ENCODE assay signal across 8 cellular contexts in the genomic region with DNA sequence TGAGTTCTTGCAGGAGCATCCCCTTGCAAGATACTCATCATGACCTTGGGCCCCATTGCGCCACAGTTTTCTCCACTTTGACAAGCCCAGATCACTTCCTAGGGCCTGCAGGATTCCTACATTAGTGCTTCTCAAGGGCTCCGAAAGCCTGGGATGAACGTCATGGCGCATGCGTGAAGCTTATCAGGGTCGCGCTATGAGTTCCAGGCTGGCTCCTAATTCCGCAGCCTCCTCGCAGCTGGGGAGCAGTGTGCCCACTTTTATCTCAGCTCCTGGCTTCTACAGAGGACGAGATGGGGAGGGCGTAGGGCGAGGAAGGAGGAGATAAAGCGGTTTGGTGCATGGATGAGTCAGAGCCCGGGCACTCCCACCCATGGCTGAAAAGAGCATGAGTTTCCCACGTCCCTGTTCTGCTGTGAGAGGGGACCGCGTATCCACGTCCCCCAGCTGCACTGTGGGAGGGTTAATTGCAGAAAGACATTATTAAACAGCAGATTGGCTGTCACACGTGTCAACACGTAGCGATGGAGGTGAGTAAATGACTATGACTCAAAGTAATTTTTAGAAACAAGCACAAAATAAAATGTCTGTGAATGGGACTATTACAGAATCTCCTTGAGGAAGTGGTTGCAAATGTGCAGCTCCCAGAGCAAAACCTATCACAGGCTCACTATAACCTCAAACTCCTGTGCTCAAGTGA.
A peak's percentile ranks its signal among the peaks of the same experiment; 100 is the strongest.
DNase-seq lines count a peak whose midpoint lies in the region; ATAC-seq and TF ChIP-seq lines count a peak whose summit lies in the region.

No MANE protein-coding gene starts in this region.

- H3K36me3 Mint-ChIP-seq in HFFc6 (ENCODE audit: low read depth), result no peaks in the 10 kb centered on the region

- peak; percentile 91 for ATAC-seq in SK-N-SH treated with all-trans-retinoic acid at 6 μM for 48 hours
- no peak for ATAC-seq in HG03432 (IDR thresholded peaks at IDR 0.05; ENCODE audit: unreplicated experiment)
- no peak for ATAC-seq in GM21717 (IDR thresholded peaks at IDR 0.05; ENCODE audit: unreplicated experiment)

- intact Hi-C loops in head of caudate nucleus (cut with DNase I), result no loop called here

- DNase-seq in HFFc6 (peak; percentile 59), head of caudate nucleus (peak; percentile 51 to 95 (median 80)), germinal center (ENCODE audit: low spot score) (no peak), NCI-H1048 (lab: John Stamatoyannopoulos, UW) (no peak)
- DNase-seq in stimulated activated CD8-positive, alpha-beta memory T cell treated with anti-CD3 and anti-CD28 coated beads, Interleukin-12 subunit alpha, Interleukin-12 subunit beta, amount 100 ng/mL, for 4 hours (ENCODE audit: low read depth), result peak; percentile 3

- TF ChIP-seq CTCF in HFFc6 (IDR thresholded peaks at IDR 0.05), result no peak

- peak overlapping the region; percentile 83 for H3K4me3 Mint-ChIP-seq in HFFc6

- peaks cover 1% of the 10 kb centered on the region; the same call in 1 of the 2 replicates for H3K27me3 Mint-ChIP-seq in HFFc6 (ENCODE audit: insufficient read depth)

- H3K9me3 Mint-ChIP-seq in HFFc6, result no peaks in the 10 kb centered on the region

- H3K4me1 Mint-ChIP-seq in HFFc6 (ENCODE audit: low read depth), result peaks cover 40% of the 10 kb centered on the region

- H3K27ac Mint-ChIP-seq in HFFc6, result peak overlapping the region; percentile 87

TF ChIP-seq in SK-N-SH treated with all-trans-retinoic acid at 6 μM for 48 hours, 23 proteins besides CTCF, POLR2A, EP300 and RAD21:
- TF ChIP-seq ESRRG (CRISPR knock-in tag; IDR thresholded peaks at IDR 0.05), result no peak
- no peak for TF ChIP-seq ZNF8 (CRISPR knock-in tag; IDR thresholded peaks at IDR 0.05)
- TF ChIP-seq SNAI2 (CRISPR knock-in tag; IDR thresholded peaks at IDR 0.05), result no peak
- TF ChIP-seq TCF4 (CRISPR knock-in tag; IDR thresholded peaks at IDR 0.05; ENCODE audit: borderline replicate concordance), result no peak
- TF ChIP-seq, protein P1, sequence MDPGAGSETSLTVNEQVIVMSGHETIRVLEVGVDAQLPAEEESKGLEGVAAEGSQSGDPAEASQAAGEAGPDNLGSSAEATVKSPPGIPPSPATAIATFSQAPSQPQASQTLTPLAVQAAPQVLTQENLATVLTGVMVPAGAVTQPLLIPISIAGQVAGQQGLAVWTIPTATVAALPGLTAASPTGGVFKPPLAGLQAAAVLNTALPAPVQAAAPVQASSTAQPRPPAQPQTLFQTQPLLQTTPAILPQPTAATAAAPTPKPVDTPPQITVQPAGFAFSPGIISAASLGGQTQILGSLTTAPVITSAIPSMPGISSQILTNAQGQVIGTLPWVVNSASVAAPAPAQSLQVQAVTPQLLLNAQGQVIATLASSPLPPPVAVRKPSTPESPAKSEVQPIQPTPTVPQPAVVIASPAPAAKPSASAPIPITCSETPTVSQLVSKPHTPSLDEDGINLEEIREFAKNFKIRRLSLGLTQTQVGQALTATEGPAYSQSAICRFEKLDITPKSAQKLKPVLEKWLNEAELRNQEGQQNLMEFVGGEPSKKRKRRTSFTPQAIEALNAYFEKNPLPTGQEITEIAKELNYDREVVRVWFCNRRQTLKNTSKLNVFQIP (CRISPR knock-in tag; IDR thresholded peaks at IDR 0.05; ENCODE audit: borderline replicate concordance, low read depth), result no peak
- no peak for TF ChIP-seq PPARA (CRISPR knock-in tag; IDR thresholded peaks at IDR 0.05; ENCODE audit: borderline replicate concordance)
- no peak for TF ChIP-seq ZFP3 (CRISPR knock-in tag; IDR thresholded peaks at IDR 0.05)
- TF ChIP-seq, protein P2, sequence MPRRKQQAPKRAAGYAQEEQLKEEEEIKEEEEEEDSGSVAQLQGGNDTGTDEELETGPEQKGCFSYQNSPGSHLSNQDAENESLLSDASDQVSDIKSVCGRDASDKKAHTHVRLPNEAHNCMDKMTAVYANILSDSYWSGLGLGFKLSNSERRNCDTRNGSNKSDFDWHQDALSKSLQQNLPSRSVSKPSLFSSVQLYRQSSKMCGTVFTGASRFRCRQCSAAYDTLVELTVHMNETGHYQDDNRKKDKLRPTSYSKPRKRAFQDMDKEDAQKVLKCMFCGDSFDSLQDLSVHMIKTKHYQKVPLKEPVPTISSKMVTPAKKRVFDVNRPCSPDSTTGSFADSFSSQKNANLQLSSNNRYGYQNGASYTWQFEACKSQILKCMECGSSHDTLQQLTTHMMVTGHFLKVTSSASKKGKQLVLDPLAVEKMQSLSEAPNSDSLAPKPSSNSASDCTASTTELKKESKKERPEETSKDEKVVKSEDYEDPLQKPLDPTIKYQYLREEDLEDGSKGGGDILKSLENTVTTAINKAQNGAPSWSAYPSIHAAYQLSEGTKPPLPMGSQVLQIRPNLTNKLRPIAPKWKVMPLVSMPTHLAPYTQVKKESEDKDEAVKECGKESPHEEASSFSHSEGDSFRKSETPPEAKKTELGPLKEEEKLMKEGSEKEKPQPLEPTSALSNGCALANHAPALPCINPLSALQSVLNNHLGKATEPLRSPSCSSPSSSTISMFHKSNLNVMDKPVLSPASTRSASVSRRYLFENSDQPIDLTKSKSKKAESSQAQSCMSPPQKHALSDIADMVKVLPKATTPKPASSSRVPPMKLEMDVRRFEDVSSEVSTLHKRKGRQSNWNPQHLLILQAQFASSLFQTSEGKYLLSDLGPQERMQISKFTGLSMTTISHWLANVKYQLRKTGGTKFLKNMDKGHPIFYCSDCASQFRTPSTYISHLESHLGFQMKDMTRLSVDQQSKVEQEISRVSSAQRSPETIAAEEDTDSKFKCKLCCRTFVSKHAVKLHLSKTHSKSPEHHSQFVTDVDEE (CRISPR knock-in tag; IDR thresholded peaks at IDR 0.05), result no peak
- no peak for TF ChIP-seq ZNF70 (CRISPR knock-in tag; IDR thresholded peaks at IDR 0.05)
- no peak for TF ChIP-seq RARB (CRISPR knock-in tag; IDR thresholded peaks at IDR 0.05)

Comparison
In these comparisons a context has a peak if more than half of its experiments do, and no peak if none do; other contexts are left out.
1. DNase-seq: peak in HFFc6 (single experiment), head of caudate nucleus (42 of 42) and stimulated activated CD8-positive, alpha-beta memory T cell treated with anti-CD3 and anti-CD28 coated beads, Interleukin-12 subunit alpha, Interleukin-12 subunit beta, amount 100 ng/mL, for 4 hours (single experiment); none in germinal center (single experiment) and NCI-H1048 (single experiment).